ENCODE assay signal across 8 cellular contexts in genomic region chr5:172766287-172767104, GRCh38. TPM values are rescaled to one million over a fixed set of nuclear protein-coding genes. Genes with fewer than 3 reads are reported as not detected.
DNase-seq lines count a peak whose midpoint lies in the region; ATAC-seq and TF ChIP-seq lines count a peak whose summit lies in the region.

No MANE protein-coding gene starts in this region.

- H3K27ac Mint-ChIP-seq in CD4-positive, alpha-beta memory T cell: peak overlapping the region; percentile 95 to 100 (median 99)

- DNase-seq in CD4-positive, alpha-beta memory T cell: peak; percentile 56 to 72 (median 66)
- DNase-seq in Panc1 (ENCODE audit: low read depth, low spot score) (peak; percentile 71), choroid plexus epithelial cell (ENCODE audit: low read depth) (peak; percentile 94), left kidney (ENCODE audit: low read depth, low spot score) (peak; percentile 85), smooth muscle cell of the brain vasculature (ENCODE audit: low read depth, low spot score) (peak; percentile 73), MV-4-11 (lab: John Stamatoyannopoulos, UW) (no peak), NOMO-1 (lab: John Stamatoyannopoulos, UW; ENCODE audit: unreplicated experiment in 2 of 2) (no peak), NCI-H1105 (lab: John Stamatoyannopoulos, UW) (no peak)

- H3K27me3 ChIP-seq in CD4-positive, alpha-beta memory T cell (ENCODE audit: insufficient read depth, low read length): no peaks in the 10 kb centered on the region
- H3K27me3 ChIP-seq in Panc1 (ENCODE audit: control insufficient read depth, insufficient read depth, low read length): no peaks in the 10 kb centered on the region

- peak overlapping the region; percentile 77 to 95 (median 86) for H3K4me3 Mint-ChIP-seq in CD4-positive, alpha-beta memory T cell

- TF ChIP-seq CTCF in Panc1 (IDR thresholded peaks at IDR 0.05) (no peak), choroid plexus epithelial cell (conservative IDR thresholded peaks at IDR 0.05; ENCODE audit: low read depth, low read length) (no peak)

- peaks cover 22% of the 10 kb centered on the region for H3K36me3 ChIP-seq in CD4-positive, alpha-beta memory T cell (ENCODE audit: insufficient read depth, low read length)
- H3K36me3 ChIP-seq in Panc1 (ENCODE audit: control insufficient read depth, insufficient read depth, low read length): peaks cover 17% of the 10 kb centered on the region

- H3K36me3 Mint-ChIP-seq in CD4-positive, alpha-beta memory T cell: peaks cover 29 to 43% of the 10 kb centered on the region in 2 donors

- H3K9me3 ChIP-seq in CD4-positive, alpha-beta memory T cell (ENCODE audit: control insufficient read depth in 1 of 2, low read length in 2 of 2): no peaks in the 10 kb centered on the region
- H3K9me3 ChIP-seq in Panc1 (ENCODE audit: control insufficient read depth, insufficient read depth, low read depth, low read length): no peaks in the 10 kb centered on the region

- H3K4me3 ChIP-seq in CD4-positive, alpha-beta memory T cell (ENCODE audit: low read length in 2 of 2): no peak overlapping the region
- H3K4me3 ChIP-seq in Panc1 (ENCODE audit: low read depth in 2 of 2, low read length in 2 of 2) (peak overlapping the region; percentile 78 to 97), choroid plexus epithelial cell (ENCODE audit: low read depth, low read length) (peak overlapping the region; percentile 76)

- peak; percentile 33 for ATAC-seq in Panc1

- peak overlapping the region; percentile 100 for H3K27ac ChIP-seq in CD4-positive, alpha-beta memory T cell (ENCODE audit: low read depth, low read length)
- peak overlapping the region; percentile 94 for H3K27ac ChIP-seq in Panc1 (ENCODE audit: low read length)

- POLR2A ChIA-PET in CD4-positive, alpha-beta memory T cell (lab: Charles Lee; ENCODE audit: partially characterized antibody): interaction anchor here (3.3 to 4.3 kb wide), 2 partner anchors 12 to 44 kb away, joined by 33 to 45 read pairs; no protein-coding TSS in a partner anchor
- POLR2A ChIA-PET in Panc1 (lab: Charles Lee): interaction anchor here (0.7 kb wide), 1 partner anchor 80 kb away, joined by 3 read pairs; no protein-coding TSS in a partner anchor

- no TSS peak for BruUV-seq in Panc1 (replicated peaks; lab: Mats Ljungman, UMichigan)

- peaks cover 56% of the 10 kb centered on the region for H3K4me1 ChIP-seq in CD4-positive, alpha-beta memory T cell (ENCODE audit: insufficient read depth, low read length)
- H3K4me1 ChIP-seq in Panc1 (ENCODE audit: control insufficient read depth, insufficient read depth, low read length): peaks cover 36% of the 10 kb centered on the region

- peaks cover 45 to 71% (median 58%) of the 10 kb centered on the region in 4 donors for H3K4me1 Mint-ChIP-seq in CD4-positive, alpha-beta memory T cell

- peaks cover 0 to 2% of the 10 kb centered on the region in 2 donors for H3K27me3 Mint-ChIP-seq in CD4-positive, alpha-beta memory T cell

- H3K9me3 Mint-ChIP-seq in CD4-positive, alpha-beta memory T cell: peaks cover 0 to 39% (median 0%) of the 10 kb centered on the region in 8 donors

- intact Hi-C loops in CD4-positive, alpha-beta memory T cell (cut with micrococcal nuclease): loop anchor here (5.0 kb wide), 1 partner anchor 484 kb away; the partner anchor contains the start of gene UBTD2
- intact Hi-C loops in Panc1 (cut with micrococcal nuclease; ENCODE audit: unreplicated experiment): loop anchor here (5.0 kb wide), 1 partner anchor 34 kb away; no protein-coding TSS in a partner anchor

- CTCF ChIA-PET in CD4-positive, alpha-beta memory T cell (lab: Charles Lee; ENCODE audit: partially characterized antibody): interaction anchor here (1.6 to 1.7 kb wide), 2 partner anchors 50 to 166 kb away, joined by 5 to 7 read pairs; no protein-coding TSS in a partner anchor
- CTCF ChIA-PET in Panc1 (lab: Charles Lee): no interaction called here

- in situ Hi-C loops in Panc1 (cut with HindIII; ENCODE audit: low pct_unique_long_range_greater_than_20kb, low sequenced_read_pairs): no loop called here

RNA-seq across cellular contexts. Expression of gene DUSP1, which starts 4.5 kb away (rescaled TPM):
- 10 to 100 TPM; 18.0 to 18.8 TPM for total RNA-seq in CD4-positive, alpha-beta memory T cell
- 100 to 1,000 TPM; 297 to 879 TPM for polyA plus RNA-seq in CD4-positive, alpha-beta memory T cell
- 79.9 TPM for total RNA-seq in Panc1 (2021; ENCODE audit: unreplicated experiment)
- 65.0 TPM for polyA plus RNA-seq in Panc1 (2012; ENCODE audit: insufficient read length)

Comparison
In these comparisons a context has a peak if more than half of its experiments do, and no peak if none do; other contexts are left out.
1. DNase-seq: peak in CD4-positive, alpha-beta memory T cell (5 of 5), Panc1 (single experiment), choroid plexus epithelial cell (single experiment), left kidney (single experiment) and smooth muscle cell of the brain vasculature (single experiment); none in MV-4-11 (single experiment), NOMO-1 (0 of 2) and NCI-H1105 (single experiment).
2. H3K4me3 ChIP-seq: peak in Panc1 (2 of 2) and choroid plexus epithelial cell (single experiment); none in CD4-positive, alpha-beta memory T cell (0 of 2).